23 cellular contexts compared by ENCODE assay signal in the genomic region with DNA sequence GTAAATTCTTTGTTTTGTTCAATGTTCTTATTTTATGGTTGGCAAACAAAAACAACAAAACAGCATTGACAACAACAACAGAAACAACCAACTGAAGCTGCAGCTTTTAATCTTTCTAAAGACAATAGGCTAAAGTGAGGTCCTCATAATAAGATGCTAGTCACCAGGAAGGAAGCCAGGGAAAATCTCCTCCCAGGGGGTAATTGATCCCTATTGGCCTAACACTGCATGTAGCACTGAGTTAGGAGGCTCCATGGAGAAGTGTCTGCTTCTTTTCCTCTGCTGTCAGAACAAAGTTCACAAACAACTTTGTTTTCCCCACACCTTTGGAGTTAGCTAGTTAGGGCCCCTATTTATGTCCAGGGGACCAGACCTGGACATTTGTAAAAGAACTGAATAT. TPM values are rescaled to one million over a fixed set of nuclear protein-coding genes. Genes with fewer than 3 reads are reported as not detected.
DNase-seq lines count a peak whose midpoint lies in the region; ATAC-seq and TF ChIP-seq lines count a peak whose summit lies in the region.
"Had no signal": no experiment of that assay in that cellular context is flagged by ENCODE, and none has a peak within 500 bp of the region (broad histone marks: within the 10 kb centered on the region; RNA-seq: fewer than 3 reads in every experiment).

No MANE protein-coding gene starts in this region.

- no TSS peak for BruUV-seq in Caco-2 (replicated peaks; lab: Mats Ljungman, UMichigan)

- H3K23me2 ChIP-seq in H9 (ENCODE audit: insufficient read length, low read depth, low read length, poor library complexity, severe bottlenecking): peaks cover 11% of the 10 kb centered on the region

- no peak overlapping the region for H2BK5ac ChIP-seq in H9 (ENCODE audit: insufficient read length, low read length)

- H2AFZ ChIP-seq in H9 (ENCODE audit: low read length): no peak overlapping the region

- no peak overlapping the region for H3K4me2 ChIP-seq in H9 (ENCODE audit: insufficient read depth, insufficient read length, low read length)
- H3K4me2 ChIP-seq: A549 had no signal

- no peak overlapping the region for H3K4me3 ChIP-seq in RWPE2 (ENCODE audit: severe bottlenecking)
- H3K4me3 ChIP-seq in iPS-20b (ENCODE audit: low read length): peak overlapping the region; percentile 10; the same call in 1 of the 2 replicates
- no peak overlapping the region for H3K4me3 ChIP-seq in thyroid gland (replicated peaks in 1 of 3)
- H3K4me3 ChIP-seq in Caco-2 (ENCODE audit: low read depth, low read length): no peak overlapping the region
- H3K4me3 ChIP-seq: A549, SJCRH30 had no signal

- H3K4ac ChIP-seq in H9 (ENCODE audit: low read depth, low read length): no peak overlapping the region

- H4K5ac ChIP-seq in H9 (ENCODE audit: insufficient read length, low read depth, low read length): no peak overlapping the region

- H3K79me2 ChIP-seq in H9 (ENCODE audit: insufficient read depth, low read length): no peaks in the 10 kb centered on the region

- H3K9me3 Mint-ChIP-seq in H9: no peaks in the 10 kb centered on the region; a peak in 1 of 5 replicates
- H3K9me3 Mint-ChIP-seq in Caco-2 (ENCODE audit: unreplicated experiment): no peaks in the 10 kb centered on the region

- H3K36me3 Mint-ChIP-seq in H9 (ENCODE audit: insufficient read depth in 1 of 3, low read depth in 3 of 3) (no peaks in the 10 kb centered on the region), Caco-2 (ENCODE audit: insufficient read depth, unreplicated experiment) (no peaks in the 10 kb centered on the region)
- H3K36me3 Mint-ChIP-seq: CD4-positive, alpha-beta memory T cell had no signal

- H3K23ac ChIP-seq in H9 (ENCODE audit: insufficient read length, low read depth, low read length): no peak overlapping the region

- H3K27ac Mint-ChIP-seq in H9: no peak overlapping the region
- no peak overlapping the region for H3K27ac Mint-ChIP-seq in Caco-2 (ENCODE audit: unreplicated experiment)
- H3K27ac Mint-ChIP-seq: CD4-positive, alpha-beta memory T cell had no signal

- peak; percentile 39 for DNase-seq in H9
- no peak for DNase-seq in RWPE2 (ENCODE audit: low spot score)
- no peak for DNase-seq in thyroid gland
- no peak for DNase-seq in OCI-M1 (lab: John Stamatoyannopoulos, UW)
- no peak for DNase-seq in Caco-2
- no peak for DNase-seq in left colon
- DNase-seq: C1 segment of cervical spinal cord; CD4-positive, alpha-beta memory T cell; COR-L47; Kasumi-1; NCI-H1105; NCI-H146; NCI-H2029; NCI-H446 treated with DMSO at 0.1 percent for 48 hours; NCI-H526; NCI-H82; SJCRH30 had no signal

- ATAC-seq in RWPE2 (ENCODE audit: low read depth): no peak
- no peak for ATAC-seq in left colon
- ATAC-seq: A549, HepG2, Panc1, SK-N-SH treated with all-trans-retinoic acid at 6 μM for 48 hours had no signal

- H4K91ac ChIP-seq in H9 (ENCODE audit: insufficient read length, low read depth, low read length): no peak overlapping the region

- intact Hi-C loops in thyroid gland (cut with DNase I) (no loop called here), Caco-2 (cut with micrococcal nuclease; ENCODE audit: unreplicated experiment) (no loop called here), left colon (cut with DNase I, micrococcal nuclease) (no loop called here)

- H3K14ac ChIP-seq in H9 (ENCODE audit: insufficient read depth, low read length): no peak overlapping the region

- H2BK120ac ChIP-seq in H9 (ENCODE audit: low read depth, low read length, poor library complexity, severe bottlenecking): no peak overlapping the region

- H2BK15ac ChIP-seq in H9 (ENCODE audit: low read depth, low read length): no peak overlapping the region

- H3K9me3 ChIP-seq in H9 (ENCODE audit: control insufficient read depth, low read depth, low read length): no peaks in the 10 kb centered on the region
- H3K9me3 ChIP-seq in RWPE2 (ENCODE audit: severe bottlenecking): no peaks in the 10 kb centered on the region
- no peaks in the 10 kb centered on the region for H3K9me3 ChIP-seq in iPS-20b (ENCODE audit: insufficient read depth, low read depth, low read length)
- no peaks in the 10 kb centered on the region for H3K9me3 ChIP-seq in thyroid gland
- no peaks in the 10 kb centered on the region for H3K9me3 ChIP-seq in Caco-2
- H3K9me3 ChIP-seq: A549, SJCRH30 had no signal

- CTCF ChIA-PET in Caco-2 (lab: Charles Lee): no interaction called here

- H3K79me1 ChIP-seq in H9 (ENCODE audit: insufficient read depth, low read depth, low read length, poor library complexity, severe bottlenecking): no peaks in the 10 kb centered on the region

- no peak overlapping the region for H3K27ac ChIP-seq in H9 (ENCODE audit: insufficient read length, low read depth, low read length)
- H3K27ac ChIP-seq in RWPE2 (ENCODE audit: poor library complexity, severe bottlenecking): peak overlapping the region; percentile 39
- H3K27ac ChIP-seq in iPS-20b (ENCODE audit: low read length): no peak overlapping the region
- peak overlapping the region in 2 of 3 donors; percentile 21 to 27 for H3K27ac ChIP-seq in thyroid gland
- H3K27ac ChIP-seq: A549, SJCRH30 had no signal

- TF ChIP-seq POLR2A in thyroid gland (IDR thresholded peaks at IDR 0.05): no peak

- H3K18ac ChIP-seq in H9 (ENCODE audit: insufficient read length, low read depth, low read length): no peak overlapping the region

- H4K8ac ChIP-seq in H9 (replicated peaks; ENCODE audit: insufficient read length, low read depth, low read length): no peak overlapping the region

- POLR2A ChIA-PET in Caco-2 (lab: Charles Lee): no interaction called here

- H3K27me3 Mint-ChIP-seq in H9 (ENCODE audit: low read depth): peaks cover 61% of the 10 kb centered on the region
- peaks cover 2% of the 10 kb centered on the region for H3K27me3 Mint-ChIP-seq in Caco-2 (ENCODE audit: insufficient read depth, unreplicated experiment)

- no peak overlapping the region for H3K9ac ChIP-seq in H9 (ENCODE audit: extremely low read depth, insufficient read length, low read length)
- H3K9ac ChIP-seq in iPS-20b (ENCODE audit: low read depth, low read length): no peak overlapping the region

- H3K4me1 ChIP-seq in H9 (ENCODE audit: insufficient read depth, low read length) (peaks cover 7% of the 10 kb centered on the region), RWPE2 (ENCODE audit: insufficient read depth, poor library complexity, severe bottlenecking) (peaks cover 10% of the 10 kb centered on the region), iPS-20b (ENCODE audit: insufficient read depth, low read length) (peaks cover 40% of the 10 kb centered on the region; the same call in 1 of the 2 replicates), thyroid gland (peaks cover 8 to 11% of the 10 kb centered on the region in 2 donors), Caco-2 (0 out of 2 replicates have a peak, but pooled peaks cover 5% of the 10 kb centered on the region)
- H3K4me1 ChIP-seq: SJCRH30 had no signal

- peaks cover 3% of the 10 kb centered on the region; the same call in 1 of the 2 replicates for H3K27me3 ChIP-seq in H9 (ENCODE audit: insufficient read depth, low read length)
- H3K27me3 ChIP-seq in RWPE2 (ENCODE audit: insufficient read depth, poor library complexity, severe bottlenecking): no peaks in the 10 kb centered on the region
- H3K27me3 ChIP-seq in iPS-20b (ENCODE audit: insufficient read depth, low read length): peaks cover 48% of the 10 kb centered on the region
- H3K27me3 ChIP-seq in thyroid gland: no peaks in the 10 kb centered on the region
- no peaks in the 10 kb centered on the region for H3K27me3 ChIP-seq in Caco-2 (replicated peaks; ENCODE audit: control insufficient read depth, insufficient read depth, low read length)
- H3K27me3 ChIP-seq: SJCRH30 had no signal

- no peaks in the 10 kb centered on the region for H3K36me3 ChIP-seq in RWPE2 (ENCODE audit: low read depth)
- no peaks in the 10 kb centered on the region for H3K36me3 ChIP-seq in iPS-20b (ENCODE audit: insufficient read depth, low read depth, low read length)
- no peaks in the 10 kb centered on the region for H3K36me3 ChIP-seq in thyroid gland
- no peaks in the 10 kb centered on the region for H3K36me3 ChIP-seq in Caco-2 (ENCODE audit: control insufficient read depth, insufficient read depth, low read length)
- H3K36me3 ChIP-seq: SJCRH30 had no signal

- no peak overlapping the region for H2BK12ac ChIP-seq in H9 (ENCODE audit: insufficient read length, low read depth, low read length)

- H3K4me1 Mint-ChIP-seq in H9 (peaks cover 41 to 47% of the 10 kb centered on the region in 2 experiments), Caco-2 (ENCODE audit: low read depth, unreplicated experiment) (no peaks in the 10 kb centered on the region)

- H2AK5ac ChIP-seq in H9 (ENCODE audit: insufficient read length, low read length): no peak overlapping the region

- no peak overlapping the region for H2BK20ac ChIP-seq in H9 (ENCODE audit: low read depth, low read length, poor library complexity, severe bottlenecking)

- no peak for TF ChIP-seq CTCF in H9 (conservative IDR thresholded peaks at IDR 0.05)
- no peak for TF ChIP-seq CTCF in RWPE2 (IDR thresholded peaks at IDR 0.05; ENCODE audit: poor library complexity, severe bottlenecking)
- TF ChIP-seq CTCF in thyroid gland (IDR thresholded peaks at IDR 0.05): no peak
- TF ChIP-seq CTCF in Caco-2 (IDR thresholded peaks at IDR 0.05; ENCODE audit: insufficient read depth in 1 of 2, low read depth in 1 of 2, low read length in 1 of 2, severe bottlenecking in 1 of 2, unreplicated experiment in 1 of 2): no peak

- H3T11ph ChIP-seq in H9 (ENCODE audit: low read length): no peak overlapping the region

- H3K56ac ChIP-seq in H9 (ENCODE audit: insufficient read length, low read depth, low read length): no peak overlapping the region

- H3K4me3 Mint-ChIP-seq in H9 (0 out of 5 replicates have a peak overlapping the region, but pooled peaks of 1 of the 2 experiments have one; percentile 22), Caco-2 (ENCODE audit: unreplicated experiment) (no peak overlapping the region)
- H3K4me3 Mint-ChIP-seq: CD4-positive, alpha-beta memory T cell had no signal

- H4K20me1 ChIP-seq in H9 (ENCODE audit: control insufficient read depth, insufficient read depth, insufficient read length): no peaks in the 10 kb centered on the region

RNA-seq across cellular contexts. Expression of a gene that starts 4.7 kb away (rescaled TPM):
- total RNA-seq in H9 (2021): 20.4 and 20.7 TPM in 2 replicates
- total RNA-seq in thyroid gland: 10 to 100 TPM in 1 of 4 donors, 1 to 10 TPM in 3; 5.8 to 14.4 (median 7.1) TPM
- total RNA-seq in Caco-2 (2022): 0.73 and 0.91 TPM in 2 replicates
- total RNA-seq in left colon: under 1 TPM; 0.18 to 0.53 TPM
- total RNA-seq: CD4-positive, alpha-beta memory T cell; HepG2; M059J; SJCRH30 had no signal

RNA-seq across cellular contexts. Expression of a gene that starts 42.0 kb away (rescaled TPM):
- total RNA-seq in H9 (2021): 0.17 and 0.33 TPM in 2 replicates
- total RNA-seq in thyroid gland: 1 to 10 TPM in 3 of 4 donors, under 1 TPM in 1; 0.27 to 2.2 (median 1.2) TPM
- not detected in 2 replicates for total RNA-seq in Caco-2 (2022)
- total RNA-seq in left colon: not detected
- total RNA-seq: CD4-positive, alpha-beta memory T cell; HepG2; M059J; SJCRH30 had no signal

Comparison
In these comparisons a context has a peak if more than half of its experiments do, and no peak if none do; other contexts are left out.
1. H3K27ac ChIP-seq: peak in RWPE2 (single experiment) and thyroid gland (2 of 3); none in H9 (single experiment) and iPS-20b (single experiment).